ENCODE assay signal across 29 cellular contexts in genomic region chr1:153152481-153152880, GRCh38. TPM values are rescaled to one million over a fixed set of nuclear protein-coding genes. Genes with fewer than 3 reads are reported as not detected.
"Had no signal": no experiment of that assay in that cellular context is flagged by ENCODE, and none has a peak within 500 bp of the region (broad histone marks: within the 10 kb centered on the region; RNA-seq: fewer than 3 reads in every experiment).

No MANE protein-coding gene starts in this region.

- H3K27ac ChIP-seq: stomach, suprapubic skin, testis, thoracic aorta, thyroid gland, tibial artery, tibial nerve, transverse colon, upper lobe of left lung, upper lobe of right lung, uterus, vagina had no signal

- H3K36me3 ChIP-seq: stomach, suprapubic skin, thoracic aorta, thyroid gland, tibial artery, tibial nerve, transverse colon, upper lobe of left lung, upper lobe of right lung, uterus, vagina had no signal

- H3K4me3 ChIP-seq: stomach, suprapubic skin, testis, thoracic aorta, thyroid gland, tibial artery, tibial nerve, transverse colon, upper lobe of left lung, upper lobe of right lung, uterus, vagina had no signal

- ATAC-seq: stimulated activated effector memory CD8-positive, alpha-beta T cell treated with anti-CD3 and anti-CD28 coated beads, Interleukin-12 subunit alpha, Interleukin-12 subunit beta, amount 100 ng/mL, for 72 hours; stimulated activated memory B cell treated with anti-CD40 and anti-IgM and Interleukin-4, amounts not matched to agents 10 μg/mL and 1 μg/mL and 100 μg/mL, for 72 hours; stimulated activated naive B cell treated with anti-CD40 and anti-IgM and Interleukin-4, amounts not matched to agents 10 μg/mL and 1 μg/mL and 100 μg/mL, for 72 hours; stimulated activated naive CD8-positive, alpha-beta T cell treated with anti-CD3 and anti-CD28 coated beads, Interleukin-15, amount 100 ng/mL, for 72 hours; stimulated activated naive CD8-positive, alpha-beta T cell treated with anti-CD3 and anti-CD28 coated beads, Interleukin-15, Interleukin-2, amounts not matched to agents 100 U/mL and 50 U/mL, for 24 hours; upper lobe of right lung had no signal

- H3K27me3 ChIP-seq: stomach, suprapubic skin, testis, thyroid gland, tibial artery, tibial nerve, transverse colon, upper lobe of left lung, upper lobe of right lung, uterus, vagina had no signal

- DNase-seq: stimulated activated CD4-positive, alpha-beta T cell treated with anti-CD3 and anti-CD28 coated beads, Interleukin-2, amount 100 ng/mL, for 48 hours; stimulated activated CD4-positive, alpha-beta T cell treated with anti-CD3 and anti-CD28 coated beads, Interleukin-4, amount 100 ng/mL, for 1 hour; stimulated activated CD4-positive, alpha-beta T cell treated with anti-CD3 and anti-CD28 coated beads, Interleukin-4, amount 100 ng/mL, for 24 hours; stimulated activated CD4-positive, alpha-beta T cell treated with anti-CD3 and anti-CD28 coated beads, Interleukin-4, amount 100 ng/mL, for 4 hours; stimulated activated CD8-positive, alpha-beta memory T cell treated with anti-CD3 and anti-CD28 coated beads, Interleukin-4, amount 100 ng/mL, for 48 hours; stimulated activated naive B cell treated with anti-CD40 and anti-IgM and Interleukin-4, amounts not matched to agents 10 μg/mL and 1 μg/mL and 100 μg/mL, for 72 hours; stimulated activated naive CD4-positive, alpha-beta T cell; stimulated activated naive CD4-positive, alpha-beta T cell treated with Interleukin-2 at 50 U/mL for 16 hours; stimulated activated naive CD8-positive, alpha-beta T cell treated with anti-CD3 and anti-CD28 coated beads, Interleukin-15, amount 100 ng/mL, for 72 hours; stimulated activated naive CD8-positive, alpha-beta T cell treated with anti-CD3 and anti-CD28 coated beads, Interleukin-15, Interleukin-2, amounts not matched to agents 100 U/mL and 50 U/mL, for 24 hours; stomach; substantia nigra; testis; thyroid gland; tibial artery; transverse colon; upper lobe of left lung; upper lobe of right lung; uterus had no signal

- H3K4me1 ChIP-seq: stomach, suprapubic skin, testis, thyroid gland, tibial artery, tibial nerve, transverse colon, upper lobe of left lung, upper lobe of right lung, uterus, vagina had no signal

- H3K9me3 ChIP-seq: suprapubic skin, testis, thoracic aorta, thyroid gland, tibial artery, transverse colon, upper lobe of left lung, upper lobe of right lung, uterus, vagina had no signal

RNA-seq across cellular contexts. Expression of gene SPRR2G, which starts 1.8 kb away (rescaled TPM):
- total RNA-seq: stomach, subcutaneous adipose tissue, temporal lobe, testis, thoracic aorta, thyroid gland, tibial nerve, transverse colon, upper lobe of left lung, upper lobe of right lung, ureter, urinary bladder, uterus, vagina had no signal
- polyA plus RNA-seq: urinary bladder had no signal

RNA-seq across cellular contexts. Expression of gene SPRR2F, which starts 39.2 kb away (rescaled TPM):
- total RNA-seq: stomach, subcutaneous adipose tissue, temporal lobe, thoracic aorta, thyroid gland, tibial nerve, transverse colon, upper lobe of left lung, upper lobe of right lung, ureter, urinary bladder had no signal
- polyA plus RNA-seq: urinary bladder had no signal

RNA-seq across cellular contexts. Expression of gene LELP1, which starts 50.7 kb away (rescaled TPM):
- total RNA-seq: stomach, subcutaneous adipose tissue, suprapubic skin, temporal lobe, thoracic aorta, tibial nerve, transverse colon, upper lobe of left lung, upper lobe of right lung, ureter, urinary bladder, uterus, vagina had no signal
- polyA plus RNA-seq: stomach, urinary bladder had no signal

RNA-seq across cellular contexts. Expression of gene SPRR2E, which starts 58.2 kb away (rescaled TPM):
- total RNA-seq: subcutaneous adipose tissue, temporal lobe, testis, thoracic aorta, thyroid gland, tibial nerve, transverse colon, upper lobe of left lung, upper lobe of right lung, ureter, urinary bladder, uterus had no signal
- polyA plus RNA-seq: urinary bladder had no signal
